Comparison of ENCODE assay signal across 1 cellular context in genomic region chr20:10739575-10739974, GRCh38.
TF ChIP-seq lines count a peak whose summit lies in the region.

No MANE protein-coding gene starts in this region.

TF ChIP-seq in HepG2, 621 proteins besides CTCF, POLR2A, EP300 and RAD21 (continued from another document):
- TF ChIP-seq HIVEP1 (CRISPR knock-in tag; IDR thresholded peaks at IDR 0.05) (no peak), ZNF44 (CRISPR knock-in tag; IDR thresholded peaks at IDR 0.05) (no peak), HOXA3 (CRISPR knock-in tag; IDR thresholded peaks at IDR 0.05) (no peak), ATF4 (CRISPR knock-in tag; IDR thresholded peaks at IDR 0.05) (no peak), ETS1 (CRISPR knock-in tag; IDR thresholded peaks at IDR 0.05) (no peak), ZNF326 (CRISPR knock-in tag; IDR thresholded peaks at IDR 0.05; ENCODE audit: borderline replicate concordance) (no peak), NCOA2 (CRISPR knock-in tag; IDR thresholded peaks at IDR 0.05) (no peak), ZBTB25 (CRISPR knock-in tag; IDR thresholded peaks at IDR 0.05) (no peak)
TF ChIP-seq in HepG2: peak in this region for 0.
